In genomic region chr5:14684757-14685156, GRCh38 we compare ENCODE assay signal across 16 cellular contexts. TPM values are rescaled to one million over a fixed set of nuclear protein-coding genes. Genes with fewer than 3 reads are reported as not detected.
DNase-seq lines count a peak whose midpoint lies in the region; ATAC-seq and TF ChIP-seq lines count a peak whose summit lies in the region.
"Had no signal": no experiment of that assay in that cellular context is flagged by ENCODE, and none has a peak within 500 bp of the region (broad histone marks: within the 10 kb centered on the region; RNA-seq: fewer than 3 reads in every experiment).

No MANE protein-coding gene starts in this region.

- peak overlapping the region in 5 of 7 donors; percentile 22 to 76 (median 29) for H3K27ac Mint-ChIP-seq in CD4-positive, alpha-beta memory T cell
- H3K27ac Mint-ChIP-seq in T-cell: peak overlapping the region; percentile 57 to 62
- H3K27ac Mint-ChIP-seq in Calu3 (ENCODE audit: unreplicated experiment): no peak overlapping the region
- H3K27ac Mint-ChIP-seq: activated naive CD4-positive, alpha-beta T cell treated with anti-CD3 and anti-CD28 coated beads for 36 hours had no signal

- H3K9me3 Mint-ChIP-seq in CD4-positive, alpha-beta memory T cell: peaks cover 0 to under 1% (median 0%) of the 10 kb centered on the region in 8 donors
- H3K9me3 Mint-ChIP-seq in T-cell: peaks cover 0 to under 1% (median 0%) of the 10 kb centered on the region in 3 donors
- no peaks in the 10 kb centered on the region for H3K9me3 Mint-ChIP-seq in Calu3 (ENCODE audit: low read depth, unreplicated experiment)
- H3K9me3 Mint-ChIP-seq: central memory CD8-positive, alpha-beta T cell had no signal

- POLR2A ChIA-PET in CD4-positive, alpha-beta memory T cell (lab: Charles Lee; ENCODE audit: partially characterized antibody): interaction anchor here (0.8 to 2.0 kb wide), 5 partner anchors 16 to 324 kb away, joined by 3 to 12 read pairs (median 3); no protein-coding TSS in a partner anchor
- POLR2A ChIA-PET in T-cell (lab: Charles Lee): interaction anchor here in 1 of 2 donors (0.6 kb wide), 1 partner anchor 295 kb away, joined by 4 read pairs; no protein-coding TSS in a partner anchor

- peaks cover 7 to 12% (median 11%) of the 10 kb centered on the region in 4 donors for H3K4me1 Mint-ChIP-seq in CD4-positive, alpha-beta memory T cell
- H3K4me1 Mint-ChIP-seq in T-cell (peaks cover 12 to 18% (median 14%) of the 10 kb centered on the region in 3 donors), Calu3 (ENCODE audit: low read depth, unreplicated experiment) (no peaks in the 10 kb centered on the region)

- no peaks in the 10 kb centered on the region for H3K27me3 ChIP-seq in CD4-positive, alpha-beta memory T cell (ENCODE audit: insufficient read depth, low read length)
- no peaks in the 10 kb centered on the region for H3K27me3 ChIP-seq in BE2C
- H3K27me3 ChIP-seq: MG63, upper lobe of left lung had no signal

- BruUV-seq in Calu3 (replicated peaks; lab: Mats Ljungman, UMichigan): no TSS peak

- no peaks in the 10 kb centered on the region for H3K27me3 Mint-ChIP-seq in CD4-positive, alpha-beta memory T cell
- no peaks in the 10 kb centered on the region for H3K27me3 Mint-ChIP-seq in T-cell
- H3K27me3 Mint-ChIP-seq in Calu3 (ENCODE audit: unreplicated experiment): no peaks in the 10 kb centered on the region
- H3K27me3 Mint-ChIP-seq: central memory CD8-positive, alpha-beta T cell had no signal

- H3K36me3 Mint-ChIP-seq in CD4-positive, alpha-beta memory T cell: peaks cover 49 to 76% of the 10 kb centered on the region in 2 donors
- H3K36me3 Mint-ChIP-seq in T-cell (peaks cover 57% of the 10 kb centered on the region), Calu3 (ENCODE audit: insufficient read depth, unreplicated experiment) (peaks cover 26% of the 10 kb centered on the region)

- intact Hi-C loops in CD4-positive, alpha-beta memory T cell (cut with micrococcal nuclease): loop anchor here (1.0 kb wide), 5 partner anchors 22 to 330 kb away; no protein-coding TSS in a partner anchor
- intact Hi-C loops in sciatic nerve (cut with DNase I): no loop called here
- intact Hi-C loops in Calu3 (cut with micrococcal nuclease; ENCODE audit: unreplicated experiment): loop anchor here (2.0 kb wide), 1 partner anchor 324 kb away; no protein-coding TSS in a partner anchor

- H3K4me3 Mint-ChIP-seq in CD4-positive, alpha-beta memory T cell: no peak overlapping the region
- H3K4me3 Mint-ChIP-seq in T-cell (no peak overlapping the region), Calu3 (ENCODE audit: low read depth, unreplicated experiment) (no peak overlapping the region)
- H3K4me3 Mint-ChIP-seq: activated naive CD4-positive, alpha-beta T cell treated with anti-CD3 and anti-CD28 coated beads for 36 hours; central memory CD8-positive, alpha-beta T cell had no signal

- H3K9me3 ChIP-seq in CD4-positive, alpha-beta memory T cell (ENCODE audit: control insufficient read depth in 1 of 2, low read length in 2 of 2): no peaks in the 10 kb centered on the region
- no peaks in the 10 kb centered on the region for H3K9me3 ChIP-seq in BE2C
- H3K9me3 ChIP-seq: upper lobe of left lung had no signal

- no peak for TF ChIP-seq CTCF in BE2C (IDR thresholded peaks at IDR 0.05; ENCODE audit: low read depth, low read length)
- no peak for TF ChIP-seq CTCF in Calu3 (IDR thresholded peaks at IDR 0.05; ENCODE audit: unreplicated experiment)

- no peak overlapping the region for H3K4me3 ChIP-seq in CD4-positive, alpha-beta memory T cell (ENCODE audit: low read length in 2 of 2)
- H3K4me3 ChIP-seq in BE2C (ENCODE audit: low read depth, low read length): no peak overlapping the region
- H3K4me3 ChIP-seq: MG63, upper lobe of left lung had no signal

- peaks cover 7% of the 10 kb centered on the region for H3K4me1 ChIP-seq in CD4-positive, alpha-beta memory T cell (ENCODE audit: insufficient read depth, low read length)
- no peaks in the 10 kb centered on the region for H3K4me1 ChIP-seq in BE2C
- H3K4me1 ChIP-seq: upper lobe of left lung had no signal

- no peak overlapping the region for H3K27ac ChIP-seq in CD4-positive, alpha-beta memory T cell (ENCODE audit: low read depth, low read length)
- H3K27ac ChIP-seq in epithelial cell of prostate: peak overlapping the region; percentile 1
- H3K27ac ChIP-seq: upper lobe of left lung had no signal

- DNase-seq in CD4-positive, alpha-beta memory T cell: no peak
- DNase-seq in T-cell (no peak), epithelial cell of prostate (ENCODE audit: low read depth, low spot score) (no peak), sciatic nerve (ENCODE audit: low spot score) (no peak), BE2C (no peak), Calu3 (no peak)
- DNase-seq: activated naive CD4-positive, alpha-beta T cell treated with anti-CD3 and anti-CD28 coated beads for 36 hours; MG63; NCI-H2081 treated with DMSO at 0.1 percent for 48 hours; NCI-H748 treated with DMSO at 0.1 percent for 48 hours; posterior cingulate gyrus; T1000; upper lobe of left lung had no signal

- CTCF ChIA-PET in CD4-positive, alpha-beta memory T cell (lab: Charles Lee; ENCODE audit: partially characterized antibody): interaction anchor here (0.9 to 9.2 kb wide), 25 partner anchors 9 to 331 kb away, joined by 3 to 114 read pairs (median 7); no protein-coding TSS in a partner anchor
- CTCF ChIA-PET in T-cell (lab: Charles Lee): interaction anchor here (0.5 to 4.2 kb wide), 14 partner anchors 12 to 319 kb away, joined by 3 to 29 read pairs (median 6); no protein-coding TSS in a partner anchor
- CTCF ChIA-PET in Calu3 (lab: Charles Lee): interaction anchor here (1.2 kb wide), 1 partner anchor 17 kb away, joined by 3 read pairs; no protein-coding TSS in a partner anchor

- peaks cover 56% of the 10 kb centered on the region for H3K36me3 ChIP-seq in CD4-positive, alpha-beta memory T cell (ENCODE audit: insufficient read depth, low read length)
- H3K36me3 ChIP-seq in BE2C: peaks cover 40% of the 10 kb centered on the region

- no peak for ATAC-seq in T-cell (replicated peaks in 1 of 4)
- ATAC-seq in sciatic nerve: peak; percentile 32
- ATAC-seq in SK-N-SH treated with all-trans-retinoic acid at 6 μM for 48 hours: no peak
- no peak for ATAC-seq in HG03439 (IDR thresholded peaks at IDR 0.05; ENCODE audit: unreplicated experiment)

TF ChIP-seq in SK-N-SH treated with all-trans-retinoic acid at 6 μM for 48 hours, 23 proteins besides CTCF, POLR2A, EP300 and RAD21:
- TF ChIP-seq PPARA (CRISPR knock-in tag; IDR thresholded peaks at IDR 0.05; ENCODE audit: borderline replicate concordance) (no peak), ZNF565 (CRISPR knock-in tag; conservative IDR thresholded peaks at IDR 0.05; ENCODE audit: low read depth) (no peak)

RNA-seq across cellular contexts. Expression of gene OTULIN, which starts 20.2 kb away (rescaled TPM):
- 10 to 100 TPM; 59.4 to 69.0 TPM for total RNA-seq in CD4-positive, alpha-beta memory T cell
- 10 to 100 TPM; 12.1 to 20.4 TPM for polyA plus RNA-seq in CD4-positive, alpha-beta memory T cell
- 10 to 100 TPM; 57.6 to 67.1 (median 61.2) TPM for total RNA-seq in T-cell
- total RNA-seq in sciatic nerve: 34.5 TPM
- polyA plus RNA-seq in BE2C (2012; ENCODE audit: insufficient read depth, insufficient read length, low read depth): 14.1 TPM
- 35.7 and 36.0 TPM in 2 replicates for total RNA-seq in Calu3 (2022)
